Comparison of ENCODE assay signal across 1 cellular context in the genomic region with DNA sequence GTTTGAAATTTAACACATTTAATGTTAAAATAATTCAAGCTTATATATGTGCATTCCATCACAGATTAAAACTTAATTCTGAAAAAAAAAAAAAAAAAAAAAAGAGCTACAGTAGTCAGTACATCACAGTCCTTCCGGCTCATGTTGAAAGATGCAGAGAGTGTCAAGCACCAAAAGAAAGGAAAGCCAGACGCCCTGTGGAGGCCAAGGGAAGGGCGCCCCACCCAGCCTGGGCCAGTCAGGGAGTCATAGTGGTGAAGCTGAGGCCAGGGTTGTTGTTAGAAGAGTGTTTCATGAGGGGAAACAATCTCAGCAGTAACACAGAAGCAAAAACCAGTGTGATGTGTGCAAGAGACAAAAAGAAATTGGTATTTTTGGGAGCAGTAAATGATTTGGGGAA.
TF ChIP-seq lines count a peak whose summit lies in the region.

No MANE protein-coding gene starts in this region.

TF ChIP-seq in liver, 16 proteins besides CTCF, POLR2A, EP300 and RAD21 (continued from another document):
- TF ChIP-seq, protein P1, sequence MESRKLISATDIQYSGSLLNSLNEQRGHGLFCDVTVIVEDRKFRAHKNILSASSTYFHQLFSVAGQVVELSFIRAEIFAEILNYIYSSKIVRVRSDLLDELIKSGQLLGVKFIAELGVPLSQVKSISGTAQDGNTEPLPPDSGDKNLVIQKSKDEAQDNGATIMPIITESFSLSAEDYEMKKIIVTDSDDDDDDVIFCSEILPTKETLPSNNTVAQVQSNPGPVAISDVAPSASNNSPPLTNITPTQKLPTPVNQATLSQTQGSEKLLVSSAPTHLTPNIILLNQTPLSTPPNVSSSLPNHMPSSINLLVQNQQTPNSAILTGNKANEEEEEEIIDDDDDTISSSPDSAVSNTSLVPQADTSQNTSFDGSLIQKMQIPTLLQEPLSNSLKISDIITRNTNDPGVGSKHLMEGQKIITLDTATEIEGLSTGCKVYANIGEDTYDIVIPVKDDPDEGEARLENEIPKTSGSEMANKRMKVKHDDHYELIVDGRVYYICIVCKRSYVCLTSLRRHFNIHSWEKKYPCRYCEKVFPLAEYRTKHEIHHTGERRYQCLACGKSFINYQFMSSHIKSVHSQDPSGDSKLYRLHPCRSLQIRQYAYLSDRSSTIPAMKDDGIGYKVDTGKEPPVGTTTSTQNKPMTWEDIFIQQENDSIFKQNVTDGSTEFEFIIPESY (IDR thresholded peaks at IDR 0.05): no peak
- no peak for TF ChIP-seq TAF1 (conservative IDR thresholded peaks at IDR 0.05)
- TF ChIP-seq JUND (IDR thresholded peaks at IDR 0.05): no peak
- no peak for TF ChIP-seq SP1 (IDR thresholded peaks at IDR 0.05)
- TF ChIP-seq, protein P2, sequence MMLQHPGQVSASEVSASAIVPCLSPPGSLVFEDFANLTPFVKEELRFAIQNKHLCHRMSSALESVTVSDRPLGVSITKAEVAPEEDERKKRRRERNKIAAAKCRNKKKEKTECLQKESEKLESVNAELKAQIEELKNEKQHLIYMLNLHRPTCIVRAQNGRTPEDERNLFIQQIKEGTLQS (IDR thresholded peaks at IDR 0.05): no peak
TF ChIP-seq in liver: peak in this region for 0.
